Comparison of ENCODE assay signal across 13 cellular contexts in the genomic region with DNA sequence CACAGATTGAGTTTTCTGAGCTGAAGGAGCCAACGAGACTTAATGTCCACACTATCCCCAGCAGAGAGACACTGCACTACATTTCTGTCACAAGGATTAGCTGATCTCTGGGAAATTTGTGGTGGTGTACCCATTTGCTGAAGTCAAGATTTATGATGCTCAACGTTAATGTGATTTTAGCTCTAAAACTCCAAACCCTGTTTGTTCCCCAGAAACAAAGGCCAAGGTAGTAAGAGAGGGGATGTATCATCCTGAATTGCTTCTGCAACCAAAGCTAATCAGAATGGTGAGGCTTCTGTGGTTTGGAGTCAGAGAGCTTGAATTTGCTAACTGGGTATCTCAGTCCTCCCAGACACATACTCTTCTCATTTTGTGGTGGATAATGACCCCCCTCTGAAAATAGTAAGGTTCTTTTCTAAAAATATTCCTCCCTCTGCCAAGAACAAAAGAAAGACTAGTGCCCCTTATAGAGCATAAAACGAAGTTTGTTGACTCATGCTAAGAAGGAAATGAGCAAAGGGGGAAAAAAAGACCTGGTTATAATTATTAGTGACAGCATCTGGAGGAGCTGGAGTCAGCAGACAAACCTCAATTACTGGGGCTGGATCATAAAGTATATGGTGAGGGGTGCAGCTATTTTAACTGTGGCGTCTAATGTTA.
A peak's percentile ranks its signal among the peaks of the same experiment; 100 is the strongest.
DNase-seq lines count a peak whose midpoint lies in the region; FAIRE-seq and TF ChIP-seq lines count a peak whose summit lies in the region.
"Had no signal": no experiment of that assay in that cellular context is flagged by ENCODE, and none has a peak within 500 bp of the region (broad histone marks: within the 10 kb centered on the region; RNA-seq: fewer than 3 reads in every experiment).

No MANE protein-coding gene starts in this region.

- no peak for TF ChIP-seq CTCF in retinal pigment epithelial cell (conservative IDR thresholded peaks at IDR 0.05; ENCODE audit: low read depth, low read length)

- H3K4me3 ChIP-seq in retinal pigment epithelial cell (ENCODE audit: low read length) = no peak overlapping the region
- H3K4me3 ChIP-seq: gastroesophageal sphincter, HAP-1, suprapubic skin had no signal

- FAIRE-seq in G401.6 (lab: Jason Lieb, UNC) = peak; percentile 99
- FAIRE-seq in GM12892 (lab: Jason Lieb, UNC) = no peak

- DNase-seq in MV-4-11 (lab: John Stamatoyannopoulos, UW) (peak; percentile 30), cerebellar cortex (ENCODE audit: low spot score) (peak; percentile 52), retinal pigment epithelial cell (ENCODE audit: low read depth) (peak; percentile 40), RKO (ENCODE audit: low spot score) (no peak), occipital lobe (lab: John Stamatoyannopoulos, UW) (no peak), GM12892 (ENCODE audit: insufficient read length) (no peak)
- DNase-seq: Calu3, cortex of kidney, naive B cell had no signal

- no peak for TF ChIP-seq POLR2A in GM12892 (IDR thresholded peaks at IDR 0.05; ENCODE audit: low read depth, low read length)

Comparison
In these comparisons a context has a peak if more than half of its experiments do, and no peak if none do; other contexts are left out.
1. DNase-seq: peak in MV-4-11 (single experiment), cerebellar cortex (single experiment) and retinal pigment epithelial cell (single experiment); none in RKO (single experiment), occipital lobe (single experiment) and GM12892 (single experiment).